ENCODE assay signal across 9 cellular contexts in genomic region chr12:96177013-96177412, GRCh38. TPM values are rescaled to one million over a fixed set of nuclear protein-coding genes. Genes with fewer than 3 reads are reported as not detected.
DNase-seq lines count a peak whose midpoint lies in the region; ATAC-seq and TF ChIP-seq lines count a peak whose summit lies in the region.
"Had no signal": no experiment of that assay in that cellular context is flagged by ENCODE, and none has a peak within 500 bp of the region (broad histone marks: within the 10 kb centered on the region; RNA-seq: fewer than 3 reads in every experiment).

No MANE protein-coding gene starts in this region.

- no peak overlapping the region for H3K4me3 ChIP-seq in fibroblast of the aortic adventitia (ENCODE audit: low read depth, low read length)

- peaks cover 38% of the 10 kb centered on the region for H3K36me3 Mint-ChIP-seq in activated CD4-positive, alpha-beta T cell treated with anti-CD3 and anti-CD28 coated beads, Interleukin-2, amount 10 ng/mL, durations not matched to agents 7 days and 5 days (ENCODE audit: low read depth)

- H3K27me3 Mint-ChIP-seq in activated CD4-positive, alpha-beta T cell treated with anti-CD3 and anti-CD28 coated beads, Interleukin-2, amount 10 ng/mL, durations not matched to agents 7 days and 5 days = no peaks in the 10 kb centered on the region

- peaks cover 24% of the 10 kb centered on the region for H3K4me1 Mint-ChIP-seq in activated CD4-positive, alpha-beta T cell treated with anti-CD3 and anti-CD28 coated beads, Interleukin-2, amount 10 ng/mL, durations not matched to agents 7 days and 5 days
- H3K4me1 Mint-ChIP-seq: nephron had no signal

- DNase-seq in AG08395 (ENCODE audit: low spot score) (peak; percentile 54), fibroblast of the aortic adventitia (ENCODE audit: low read depth) (peak; percentile 86), NCI-H345 (lab: John Stamatoyannopoulos, UW) (no peak)
- peak; percentile 69 for DNase-seq in activated CD4-positive, alpha-beta T cell treated with anti-CD3 and anti-CD28 coated beads, Interleukin-2, amount 10 ng/mL, durations not matched to agents 7 days and 5 days

- TF ChIP-seq CTCF in fibroblast of the aortic adventitia (IDR thresholded peaks at IDR 0.05; ENCODE audit: insufficient read depth, low read length) = no peak

- peaks cover 48% of the 10 kb centered on the region for H3K9me3 Mint-ChIP-seq in activated CD4-positive, alpha-beta T cell treated with anti-CD3 and anti-CD28 coated beads, Interleukin-2, amount 10 ng/mL, durations not matched to agents 7 days and 5 days

- CTCF ChIA-PET in activated CD4-positive, alpha-beta T cell treated with anti-CD3 and anti-CD28 coated beads, Interleukin-2, amount 10 ng/mL, durations not matched to agents 7 days and 5 days (lab: Charles Lee) = interaction anchor here (0.6 to 2.1 kb wide), 7 partner anchors 10 to 337 kb away, joined by 3 to 10 read pairs (median 4); no protein-coding TSS in a partner anchor

- ATAC-seq in HG02938 (IDR thresholded peaks at IDR 0.05; ENCODE audit: unreplicated experiment) (peak; percentile 67), GM21786 (IDR thresholded peaks at IDR 0.05; ENCODE audit: unreplicated experiment) (no peak), HG02970 (IDR thresholded peaks at IDR 0.05; ENCODE audit: low FRiP score, unreplicated experiment) (no peak), HG03280 (IDR thresholded peaks at IDR 0.05; ENCODE audit: unreplicated experiment) (no peak)

- H3K4me3 Mint-ChIP-seq in activated CD4-positive, alpha-beta T cell treated with anti-CD3 and anti-CD28 coated beads, Interleukin-2, amount 10 ng/mL, durations not matched to agents 7 days and 5 days = no peak overlapping the region
- H3K4me3 Mint-ChIP-seq: nephron had no signal

- POLR2A ChIA-PET in activated CD4-positive, alpha-beta T cell treated with anti-CD3 and anti-CD28 coated beads, Interleukin-2, amount 10 ng/mL, durations not matched to agents 7 days and 5 days (lab: Charles Lee) = interaction anchor here (0.7 kb wide), 1 partner anchor 19 kb away, joined by 3 read pairs; no protein-coding TSS in a partner anchor

- H3K27ac Mint-ChIP-seq in activated CD4-positive, alpha-beta T cell treated with anti-CD3 and anti-CD28 coated beads, Interleukin-2, amount 10 ng/mL, durations not matched to agents 7 days and 5 days = peak overlapping the region; percentile 94
- H3K27ac Mint-ChIP-seq: nephron had no signal

RNA-seq across cellular contexts. Expression of gene ELK3, which starts 17.2 kb away (rescaled TPM):
- total RNA-seq in activated CD4-positive, alpha-beta T cell treated with anti-CD3 and anti-CD28 coated beads, Interleukin-2, amount 10 ng/mL, durations not matched to agents 7 days and 5 days = 10 to 100 TPM; 27.3 to 33.9 TPM
- 18.6 and 75.0 TPM in 2 replicates for total RNA-seq in fibroblast of the aortic adventitia (ENCODE audit: low replicate concordance)
